ENCODE assay signal across 12 cellular contexts in genomic region chr11:19680824-19681368, GRCh38. TPM values are rescaled to one million over a fixed set of nuclear protein-coding genes. Genes with fewer than 3 reads are reported as not detected.
DNase-seq lines count a peak whose midpoint lies in the region; ATAC-seq, FAIRE-seq and TF ChIP-seq lines count a peak whose summit lies in the region.
"Had no signal": no experiment of that assay in that cellular context is flagged by ENCODE, and none has a peak within 500 bp of the region (broad histone marks: within the 10 kb centered on the region; RNA-seq: fewer than 3 reads in every experiment).

No MANE protein-coding gene starts in this region.

- H3K27me3 Mint-ChIP-seq in astrocyte (ENCODE audit: low read depth, unreplicated experiment) = peaks cover 4% of the 10 kb centered on the region

- H3K79me2 ChIP-seq in astrocyte (ENCODE audit: insufficient read depth, low read length) = no peaks in the 10 kb centered on the region

- H3K18ac ChIP-seq in IMR-90 (ENCODE audit: low read depth, low read length) = peak overlapping the region; percentile 4

- peaks cover 19% of the 10 kb centered on the region for H3K4me1 Mint-ChIP-seq in astrocyte (ENCODE audit: low read depth, unreplicated experiment)

- H3K79me1 ChIP-seq in IMR-90 (ENCODE audit: low read depth in 1 of 2, low read length in 2 of 2) = no peaks in the 10 kb centered on the region; a peak in 1 of 4 replicates

- H3K36me3 ChIP-seq in IMR-90 (ENCODE audit: control insufficient read depth, insufficient read depth, low read length) (no peaks in the 10 kb centered on the region), astrocyte (ENCODE audit: insufficient read depth, low read length) (no peaks in the 10 kb centered on the region), left lung (no peaks in the 10 kb centered on the region), thyroid gland (no peaks in the 10 kb centered on the region)

- 0 out of 2 replicates have a peak overlapping the region, but pooled peaks have one; percentile 91 for H3K23ac ChIP-seq in IMR-90 (ENCODE audit: low read depth, low read length)

- H3K27ac Mint-ChIP-seq in astrocyte (ENCODE audit: unreplicated experiment) = peak overlapping the region; percentile 64
- H3K27ac Mint-ChIP-seq: activated T-helper 1 cell treated with anti-CD3 and anti-CD28 coated beads, Interleukin-12 subunit alpha, Interleukin-12 subunit beta, Interleukin-2, Interleukin-4 antibody, amounts not matched to agents 30 ng/mL and 10 ng/mL and 1 ng/mL, durations not matched to agents 14 hours and 24 hours and 36 hours; CD4-positive, alpha-beta T cell; stimulated activated naive CD8-positive, alpha-beta T cell treated with anti-CD3 and anti-CD28 coated beads, Interleukin-15, Interleukin-2, amounts not matched to agents 100 ng/mL and 50 ng/mL, for 24 hours had no signal

- H3K9ac ChIP-seq in IMR-90 (ENCODE audit: low read depth, low read length) (no peak overlapping the region), astrocyte (ENCODE audit: low read length) (peak overlapping the region; percentile 22)

- dilution Hi-C loops in IMR-90 (cut with HindIII; ENCODE audit: low sequenced_read_pairs, unreplicated experiment) = no loop called here

- peak overlapping the region; percentile 90; the same call in 2 of the 3 replicates for H2BK15ac ChIP-seq in IMR-90 (ENCODE audit: low read depth, low read length)

- TF ChIP-seq POLR2A in IMR-90 (IDR thresholded peaks at IDR 0.05; ENCODE audit: low read depth, low read length) (no peak), thyroid gland (IDR thresholded peaks at IDR 0.05) (no peak)

- H3K4me3 Mint-ChIP-seq in astrocyte (ENCODE audit: unreplicated experiment) = no peak overlapping the region
- H3K4me3 Mint-ChIP-seq: activated T-helper 1 cell treated with anti-CD3 and anti-CD28 coated beads, Interleukin-12 subunit alpha, Interleukin-12 subunit beta, Interleukin-2, Interleukin-4 antibody, amounts not matched to agents 30 ng/mL and 10 ng/mL and 1 ng/mL, durations not matched to agents 14 hours and 24 hours and 36 hours; CD4-positive, alpha-beta T cell; stimulated activated naive CD8-positive, alpha-beta T cell treated with anti-CD3 and anti-CD28 coated beads, Interleukin-15, Interleukin-2, amounts not matched to agents 100 ng/mL and 50 ng/mL, for 24 hours had no signal

- in situ Hi-C loops in IMR-90 (cut with MboI; ENCODE audit: low sequenced_read_pairs) = no loop called here

- no peak for TF ChIP-seq RAD21 in IMR-90 (IDR thresholded peaks at IDR 0.05; ENCODE audit: low read length)

- DNase-seq in IMR-90 (peak; percentile 32), astrocyte (ENCODE audit: low read depth) (peak; percentile 42), left lung (no peak), thyroid gland (no peak)
- no peak for DNase-seq in stimulated activated CD8-positive, alpha-beta memory T cell treated with anti-CD3 and anti-CD28 coated beads, Interleukin-4, amount 100 ng/mL, for 48 hours
- DNase-seq: CD4-positive, alpha-beta T cell had no signal

- H3K4me3 ChIP-seq in IMR-90 (ENCODE audit: insufficient read depth, low read depth, low read length) = no peak overlapping the region
- H3K4me3 ChIP-seq in astrocyte (ENCODE audit: insufficient read depth, low read depth, low read length) = peak overlapping the region; percentile 24
- H3K4me3 ChIP-seq in left lung = no peak overlapping the region
- no peak overlapping the region for H3K4me3 ChIP-seq in thyroid gland (replicated peaks in 1 of 3)

- no peaks in the 10 kb centered on the region for H3K9me3 Mint-ChIP-seq in astrocyte (ENCODE audit: unreplicated experiment)
- H3K9me3 Mint-ChIP-seq: activated T-helper 1 cell treated with anti-CD3 and anti-CD28 coated beads, Interleukin-12 subunit alpha, Interleukin-12 subunit beta, Interleukin-2, Interleukin-4 antibody, amounts not matched to agents 30 ng/mL and 10 ng/mL and 1 ng/mL, durations not matched to agents 14 hours and 24 hours and 36 hours; CD4-positive, alpha-beta T cell; stimulated activated naive CD8-positive, alpha-beta T cell treated with anti-CD3 and anti-CD28 coated beads, Interleukin-15, Interleukin-2, amounts not matched to agents 100 ng/mL and 50 ng/mL, for 24 hours had no signal

- H4K20me1 ChIP-seq in IMR-90 (ENCODE audit: insufficient read depth, low read length) (no peaks in the 10 kb centered on the region), astrocyte (ENCODE audit: insufficient read depth, low read length) (no peaks in the 10 kb centered on the region)

- FAIRE-seq in astrocyte (lab: Jason Lieb, UNC) = no peak
- FAIRE-seq: endometrium, G401.6 had no signal

- no peak overlapping the region for H3K56ac ChIP-seq in IMR-90 (ENCODE audit: extremely low read depth, insufficient read depth, low read length)

- peak overlapping the region; percentile 91 for H2BK120ac ChIP-seq in IMR-90 (ENCODE audit: low read depth, low read length)

- H3K9me3 ChIP-seq in IMR-90 (ENCODE audit: control insufficient read depth, insufficient read depth, low read length) (no peaks in the 10 kb centered on the region), astrocyte (ENCODE audit: insufficient read depth, low read depth, low read length) (no peaks in the 10 kb centered on the region), left lung (no peaks in the 10 kb centered on the region), thyroid gland (no peaks in the 10 kb centered on the region)

- no peaks in the 10 kb centered on the region; the same call in 1 of the 2 replicates for H3K27me3 ChIP-seq in IMR-90 (ENCODE audit: control insufficient read depth, insufficient read depth, low read length)
- no peaks in the 10 kb centered on the region for H3K27me3 ChIP-seq in astrocyte (ENCODE audit: insufficient read depth, low read length)
- H3K27me3 ChIP-seq in left lung = no peaks in the 10 kb centered on the region
- H3K27me3 ChIP-seq in thyroid gland = no peaks in the 10 kb centered on the region

- H3K27ac ChIP-seq in IMR-90 (ENCODE audit: insufficient read depth, low read length) (peak overlapping the region; percentile 78; the same call in 1 of the 2 replicates), astrocyte (ENCODE audit: low read depth, low read length) (peak overlapping the region; percentile 79), left lung (peak overlapping the region; percentile 58 to 66), thyroid gland (peak overlapping the region; percentile 49 to 91 (median 88))

- peak overlapping the region; percentile 85; the same call in 1 of the 2 replicates for H4K91ac ChIP-seq in IMR-90 (ENCODE audit: insufficient read depth, low read depth, low read length)

- intact Hi-C loops in IMR-90 (cut with micrococcal nuclease) = loop anchor here (1.0 kb wide), 1 partner anchor 31 kb away; the partner anchor contains the start of gene NAV2
- intact Hi-C loops in left lung (cut with DNase I) = no loop called here
- intact Hi-C loops in thyroid gland (cut with DNase I) = no loop called here

- peak overlapping the region; percentile 69 for H2BK20ac ChIP-seq in IMR-90 (ENCODE audit: low read depth, low read length)

- ATAC-seq in IMR-90 (ENCODE audit: low read depth) = peak; percentile 13; the same call in 1 of the 2 replicates
- ATAC-seq in left lung = no peak
- ATAC-seq in HG03196 (IDR thresholded peaks at IDR 0.05; ENCODE audit: unreplicated experiment) = no peak
- ATAC-seq in GM18873 (IDR thresholded peaks at IDR 0.05; ENCODE audit: low FRiP score, unreplicated experiment) = no peak

- 0 out of 2 replicates have a peak overlapping the region, but pooled peaks have one; percentile 2 for H4K5ac ChIP-seq in IMR-90 (ENCODE audit: low read depth, low read length)

- 0 out of 2 replicates have a peak overlapping the region, but pooled peaks have one; percentile 29 for H3K14ac ChIP-seq in IMR-90 (replicated peaks; ENCODE audit: low read depth, low read length)

- peak overlapping the region; percentile 18 to 78; a peak in 3 of 4 replicates for H4K8ac ChIP-seq in IMR-90 (ENCODE audit: low read depth in 2 of 2, low read length in 2 of 2)

- peak overlapping the region; percentile 87 for H2AK5ac ChIP-seq in IMR-90 (ENCODE audit: low read depth, low read length)

- WGBS in IMR-90 (ENCODE audit: extremely low coverage in 2 of 2, insufficient read length in 1 of 2), 2 experiments = no CpG with 5 or more reads among the region's 4 CpGs
- 75 to 84% methylated on average over 4 of the region's 4 CpGs for WGBS in thyroid gland, 2 donors

- no peaks in the 10 kb centered on the region for H3K36me3 Mint-ChIP-seq in astrocyte (ENCODE audit: low read depth, unreplicated experiment)

- peaks cover 15% of the 10 kb centered on the region for H3K9me1 ChIP-seq in IMR-90 (ENCODE audit: insufficient read depth, low read length)

- H2BK5ac ChIP-seq in IMR-90 (ENCODE audit: low read depth, low read length, poor library complexity, severe bottlenecking) = peak overlapping the region; percentile 70

- TF ChIP-seq CTCF in IMR-90 (conservative IDR thresholded peaks at IDR 0.05; ENCODE audit: low read depth, low read length) (no peak), astrocyte (IDR thresholded peaks at IDR 0.05; ENCODE audit: insufficient read depth, low read depth, low read length) (no peak), left lung (IDR thresholded peaks at IDR 0.05) (no peak), thyroid gland (IDR thresholded peaks at IDR 0.05) (no peak)

- peak overlapping the region; percentile 89 for H3K4ac ChIP-seq in IMR-90 (ENCODE audit: low read depth, low read length)

- no peak overlapping the region for H2AK9ac ChIP-seq in IMR-90 (replicated peaks; ENCODE audit: low read depth, low read length, poor library complexity)

- H3K4me1 ChIP-seq in IMR-90 (ENCODE audit: control insufficient read depth, insufficient read depth, low read length) = peaks cover 26% of the 10 kb centered on the region
- peaks cover 26% of the 10 kb centered on the region for H3K4me1 ChIP-seq in astrocyte (ENCODE audit: insufficient read depth, low read length)
- H3K4me1 ChIP-seq in left lung = peaks cover 16 to 25% of the 10 kb centered on the region in 2 donors
- H3K4me1 ChIP-seq in thyroid gland = peaks cover 42 to 82% of the 10 kb centered on the region in 2 donors

- H3K4me2 ChIP-seq in IMR-90 (ENCODE audit: low read depth, low read length) = no peak overlapping the region
- H3K4me2 ChIP-seq in astrocyte (ENCODE audit: low read length) = peak overlapping the region; percentile 69

- H2AFZ ChIP-seq in IMR-90 (replicated peaks; ENCODE audit: low read length, poor library complexity) (no peak overlapping the region), astrocyte (ENCODE audit: low read depth, low read length) (no peak overlapping the region)

- no TSS peak for BruUV-seq in IMR-90 (replicated peaks; lab: Mats Ljungman, UMichigan)

- CTCF ChIA-PET in IMR-90 (lab: Yijun Ruan, JAX) = no interaction called here

- POLR2A ChIA-PET in IMR-90 (lab: Charles Lee; ENCODE audit: unreplicated experiment) = no interaction called here

TF ChIP-seq in IMR-90, 13 proteins besides CTCF, POLR2A, EP300 and RAD21:
- TF ChIP-seq MAZ (IDR thresholded peaks at IDR 0.05; ENCODE audit: borderline replicate concordance, low read depth, low read length) (no peak), BHLHE40 (IDR thresholded peaks at IDR 0.05; ENCODE audit: low read depth, low read length) (peak; percentile 46; the same call in 1 of the 2 replicates)

RNA-seq across cellular contexts. Expression of gene NAV2, which starts 31.7 kb away (rescaled TPM):
- total RNA-seq in IMR-90 (2012; rRNA removed) (4.5 and 4.7 TPM in 2 replicates), astrocyte (17.6 and 20.6 TPM in 2 replicates), left lung (10 to 100 TPM; 42.9 to 59.9 TPM), thyroid gland (10 to 100 TPM; 34.8 to 88.6 (median 54.5) TPM)
- 12.3 and 12.6 TPM in 2 replicates for polyA plus RNA-seq in IMR-90 (2012; rRNA removed)
- polyA plus RNA-seq in IMR-90 (2012; cell fraction: cytosol; rRNA removed) = 4.9 and 7.2 TPM in 2 replicates
- 50.0 and 63.2 TPM in 2 replicates for polyA plus RNA-seq in IMR-90 (2012; cell fraction: nucleus; rRNA removed; ENCODE audit: low replicate concordance)

Comparison
In these comparisons a context has a peak if more than half of its experiments do, and no peak if none do; other contexts are left out.
1. DNase-seq: peak in IMR-90 (single experiment) and astrocyte (single experiment); none in left lung (0 of 2), thyroid gland (0 of 2) and stimulated activated CD8-positive, alpha-beta memory T cell treated with anti-CD3 and anti-CD28 coated beads, Interleukin-4, amount 100 ng/mL, for 48 hours (single experiment).
2. Peak in every context shown above with its lines, with median percentiles within 50 percentile points of each other: H3K27ac ChIP-seq.